In genomic region chr16:85659805-85660511, GRCh38 we compare ENCODE assay signal across 8 cellular contexts. TPM values are rescaled to one million over a fixed set of nuclear protein-coding genes. Genes with fewer than 3 reads are reported as not detected.
DNase-seq lines count a peak whose midpoint lies in the region; ATAC-seq and TF ChIP-seq lines count a peak whose summit lies in the region.

No MANE protein-coding gene starts in this region.

- peak; percentile 85 for TF ChIP-seq CTCF in RWPE1 (conservative IDR thresholded peaks at IDR 0.05; ENCODE audit: low read depth)
- TF ChIP-seq CTCF in psoas muscle (IDR thresholded peaks at IDR 0.05) = peak; percentile 90

- no peaks in the 10 kb centered on the region for H3K9me3 ChIP-seq in psoas muscle
- no peaks in the 10 kb centered on the region for H3K9me3 ChIP-seq in aorta (ENCODE audit: control insufficient read depth, low read length)

- DNase-seq in CD1c-positive myeloid dendritic cell (ENCODE audit: extremely low spot score) (peak; percentile 59), HEK293T (ENCODE audit: extremely low spot score) (peak; percentile 82), RWPE1 (ENCODE audit: low spot score) (peak; percentile 63), germinal center (ENCODE audit: low spot score) (peak; percentile 89), psoas muscle (peak; percentile 73 to 89), aorta (peak; percentile 71 to 84), posterior vena cava (ENCODE audit: low spot score) (no peak)
- DNase-seq in activated naive CD4-positive, alpha-beta T cell (lab: John Stamatoyannopoulos, UW) = peak in 3 of 4 experiments; percentile 42 to 49 (median 45)

- no peak overlapping the region for H3K4me3 ChIP-seq in psoas muscle
- no peak overlapping the region for H3K4me3 ChIP-seq in aorta (ENCODE audit: low read length in 2 of 2)

- ATAC-seq in psoas muscle (peak; percentile 82 to 88 (median 86)), aorta (ENCODE audit: low FRiP score) (peak; percentile 39)

- no peaks in the 10 kb centered on the region for H3K27me3 ChIP-seq in psoas muscle (ENCODE audit: insufficient read depth in 3 of 3, low read length in 2 of 3)
- no peaks in the 10 kb centered on the region for H3K27me3 ChIP-seq in aorta (ENCODE audit: control insufficient read depth in 1 of 2, insufficient read depth in 2 of 2, low read length in 1 of 2)

- H3K4me1 ChIP-seq in psoas muscle (peaks cover 15% of the 10 kb centered on the region), aorta (ENCODE audit: control insufficient read depth in 1 of 2, insufficient read depth in 2 of 2, low read length in 2 of 2) (no peaks in the 10 kb centered on the region)

- peaks cover 0 to 90% of the 10 kb centered on the region in 2 donors for H3K36me3 ChIP-seq in psoas muscle (ENCODE audit: insufficient read depth in 1 of 2, low read depth in 1 of 2)
- H3K36me3 ChIP-seq in aorta (ENCODE audit: control insufficient read depth in 1 of 2, insufficient read depth in 2 of 2, low read length in 1 of 2) = peaks cover 0 to 23% of the 10 kb centered on the region in 2 donors

- CTCF ChIA-PET in HEK293T (lab: Yijun Ruan, JAX) = interaction anchor here (0.6 to 1.0 kb wide), 3 partner anchors 8 to 106 kb away, joined by 3 to 4 read pairs (median 4); no protein-coding TSS in a partner anchor
- CTCF ChIA-PET in RWPE1 (lab: Yijun Ruan, JAX) = interaction anchor here (0.6 to 1.5 kb wide), 4 partner anchors 9 to 1546 kb away, joined by 3 to 6 read pairs (median 3); no protein-coding TSS in a partner anchor

- peak overlapping the region; percentile 22; the same call in 1 of the 2 replicates for H3K27ac ChIP-seq in RWPE1
- H3K27ac ChIP-seq in psoas muscle = peak overlapping the region; percentile 43
- no peak overlapping the region for H3K27ac ChIP-seq in aorta (ENCODE audit: low read depth in 1 of 2, low read length in 2 of 2)

- intact Hi-C loops in psoas muscle (cut with DNase I) (loop anchor here (1.0 to 5.0 kb wide), 3 partner anchors 57 to 101 kb away; no protein-coding TSS in a partner anchor), aorta (cut with DNase I) (no loop called here), posterior vena cava (cut with DNase I) (no loop called here)

- POLR2A ChIA-PET in HEK293T (lab: Yijun Ruan, JAX) (no interaction called here), RWPE1 (lab: Yijun Ruan, JAX; ENCODE audit: low non-redundant PET) (no interaction called here)

- WGBS in psoas muscle, 3 donors = 52 to 69% (median 56%) methylated on average over 12 of the region's 12 CpGs
- 80 to 82% methylated on average over 12 of the region's 12 CpGs for WGBS in aorta, 2 donors

TF ChIP-seq in HEK293T, 16 proteins besides CTCF, POLR2A, EP300 and RAD21:
- TF ChIP-seq CTBP1 (IDR thresholded peaks at IDR 0.05; ENCODE audit: borderline replicate concordance) = no peak
- no peak for TF ChIP-seq HDGF (IDR thresholded peaks at IDR 0.05; ENCODE audit: borderline replicate concordance)

RNA-seq across cellular contexts. Expression of gene GINS2, which starts 28.8 kb away (rescaled TPM):
- total RNA-seq in psoas muscle (1 to 10 TPM; 1.5 to 2.0 (median 1.7) TPM), aorta (under 1 TPM; 0.60 to 0.71 TPM), posterior vena cava (under 1 TPM; 0.19 to 0.56 TPM)
- polyA plus RNA-seq in psoas muscle (1 to 10 TPM in 2 of 3 donors, under 1 TPM in 1; 0.93 to 1.2 (median 1.0) TPM), aorta (under 1 TPM; 0.23 to 0.75 TPM)

RNA-seq across cellular contexts. Expression of gene GSE1, which starts 46.8 kb away (rescaled TPM):
- 10 to 100 TPM; 47.0 to 90.5 (median 64.6) TPM for total RNA-seq in psoas muscle
- 10 to 100 TPM; 10.8 to 34.7 (median 22.0) TPM for polyA plus RNA-seq in psoas muscle
- 100 to 1,000 TPM in 1 of 2 donors, 10 to 100 TPM in 1; 59.7 to 111 TPM for total RNA-seq in aorta
- polyA plus RNA-seq in aorta = 10 to 100 TPM in 1 of 2 donors, 1 to 10 TPM in 1; 3.9 to 11.7 TPM
- 10 to 100 TPM; 57.2 to 62.5 TPM for total RNA-seq in posterior vena cava

Comparison
In these comparisons a context has a peak if more than half of its experiments do, and no peak if none do; other contexts are left out.
1. H3K27ac ChIP-seq: peak in RWPE1 (single experiment) and psoas muscle (single experiment); none in aorta (0 of 2).
2. intact Hi-C loops: an anchor here in psoas muscle (1.0 to 5.0 kb wide); none called in aorta and posterior vena cava.